In genomic region chr11:109729761-109730160, GRCh38 we compare ENCODE assay signal across 17 cellular contexts.
DNase-seq lines count a peak whose midpoint lies in the region; ATAC-seq and TF ChIP-seq lines count a peak whose summit lies in the region.
"Had no signal": no experiment of that assay in that cellular context is flagged by ENCODE, and none has a peak within 500 bp of the region (broad histone marks: within the 10 kb centered on the region; RNA-seq: fewer than 3 reads in every experiment).

No MANE protein-coding gene starts in this region.

- TF ChIP-seq EP300 in gastroesophageal sphincter (IDR thresholded peaks at IDR 0.05): no peak

- intact Hi-C loops in left lung (cut with DNase I): no loop called here

- ATAC-seq in left lung (peak; percentile 86), gastroesophageal sphincter (no peak), GM21447 (IDR thresholded peaks at IDR 0.05; ENCODE audit: unreplicated experiment) (no peak)
- ATAC-seq: heart right ventricle had no signal

- H3K4me1 ChIP-seq in left lung: no peaks in the 10 kb centered on the region
- H3K4me1 ChIP-seq in gastroesophageal sphincter: peaks cover 0 to 14% (median 6%) of the 10 kb centered on the region in 3 donors
- H3K4me1 ChIP-seq: esophagus squamous epithelium, SJCRH30 had no signal

- H3K27me3 ChIP-seq in left lung: no peaks in the 10 kb centered on the region
- no peaks in the 10 kb centered on the region for H3K27me3 ChIP-seq in gastroesophageal sphincter
- H3K27me3 ChIP-seq: esophagus squamous epithelium, heart right ventricle, SJCRH30 had no signal

- H3K27ac ChIP-seq in left lung (no peak overlapping the region), gastroesophageal sphincter (no peak overlapping the region)
- H3K27ac ChIP-seq: esophagus squamous epithelium, heart right ventricle, SJCRH30 had no signal

- 67 to 78% methylated on average over 1 to 2 of the region's 4 CpGs for WGBS in gastroesophageal sphincter (ENCODE audit: low coverage in 1 of 2), 2 donors

- TF ChIP-seq CTCF in left lung (IDR thresholded peaks at IDR 0.05) (no peak), gastroesophageal sphincter (IDR thresholded peaks at IDR 0.05) (no peak)

- TF ChIP-seq POLR2A in gastroesophageal sphincter (IDR thresholded peaks at IDR 0.05): no peak

- H3K9me3 ChIP-seq in left lung (no peaks in the 10 kb centered on the region), gastroesophageal sphincter (no peaks in the 10 kb centered on the region)
- H3K9me3 ChIP-seq: esophagus squamous epithelium, heart right ventricle, SJCRH30 had no signal

- H3K36me3 ChIP-seq in left lung: no peaks in the 10 kb centered on the region
- H3K36me3 ChIP-seq in gastroesophageal sphincter: no peaks in the 10 kb centered on the region
- H3K36me3 ChIP-seq: esophagus squamous epithelium, heart right ventricle, SJCRH30 had no signal

- DNase-seq in ELF-1 (ENCODE audit: low read depth, low spot score) (peak; percentile 4), NCI-H1417 (lab: John Stamatoyannopoulos, UW) (peak; percentile 74 to 91 (median 79)), NCI-H748 (lab: John Stamatoyannopoulos, UW; ENCODE audit: unreplicated experiment) (peak; percentile 86), left lung (peak in 1 of 2 donors; percentile 37), NOMO-1 treated with DMSO at 0.1 percent for 48 hours (lab: John Stamatoyannopoulos, UW; ENCODE audit: unreplicated experiment) (no peak)
- no peak for DNase-seq in stimulated activated naive CD4-positive, alpha-beta T cell (lab: John Stamatoyannopoulos, UW)
- DNase-seq: activated CD4-positive, alpha-beta T cell treated with anti-CD3 and anti-CD28 coated beads, Interleukin-2, amount 50 U/mL, for 1 hour; activated T-cell treated with anti-CD3 and anti-CD28 coated beads for 4 hours; esophagus squamous epithelium; heart right ventricle; kidney; nucleus accumbens; SJCRH30; stimulated activated CD4-positive, alpha-beta T cell treated with anti-CD3 and anti-CD28 coated beads, Interleukin-2, amount 100 ng/mL, for 48 hours; T-helper 9 cell had no signal

- H3K4me3 ChIP-seq in left lung: no peak overlapping the region
- H3K4me3 ChIP-seq in gastroesophageal sphincter: no peak overlapping the region
- H3K4me3 ChIP-seq: esophagus squamous epithelium, heart right ventricle, SJCRH30 had no signal

Comparison
In these comparisons a context has a peak if more than half of its experiments do, and no peak if none do; other contexts are left out.
1. DNase-seq: peak in ELF-1 (single experiment), NCI-H1417 (3 of 3) and NCI-H748 (single experiment); none in NOMO-1 treated with DMSO at 0.1 percent for 48 hours (single experiment) and stimulated activated naive CD4-positive, alpha-beta T cell (0 of 6).